In the genomic region with DNA sequence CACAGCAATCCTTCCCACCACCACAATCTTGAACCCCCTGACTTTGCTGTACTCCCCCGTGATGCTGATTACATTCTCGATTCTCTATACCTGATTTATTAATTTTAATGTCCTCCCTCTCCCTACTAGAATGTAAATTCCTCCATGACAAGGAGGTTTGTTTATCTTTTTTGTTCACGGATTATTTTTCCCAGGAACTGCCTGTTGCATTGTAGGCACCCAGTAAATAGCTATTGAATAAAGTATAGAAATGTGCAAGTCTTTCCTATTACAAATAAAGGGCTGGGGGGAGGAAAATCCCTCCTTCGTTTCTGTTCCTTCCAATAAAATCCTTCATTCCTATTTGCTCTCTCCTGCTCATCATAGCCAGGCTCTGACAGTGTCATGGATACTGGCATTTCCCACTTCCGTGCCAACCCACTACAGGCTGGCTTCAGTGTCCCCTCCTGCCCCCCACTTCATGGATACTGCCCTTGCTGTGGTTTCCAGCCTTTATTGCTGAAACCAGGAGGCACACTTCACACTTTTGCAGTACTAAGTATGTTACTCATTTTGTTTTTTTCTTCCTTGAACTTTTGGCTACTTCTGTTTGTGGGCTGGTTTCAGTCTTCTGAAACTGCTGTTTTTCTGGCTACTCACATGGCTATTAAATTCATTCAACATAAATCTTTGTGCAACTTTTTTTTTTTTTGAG, we compare ENCODE assay signal across 9 cellular contexts. TPM values are rescaled to one million over a fixed set of nuclear protein-coding genes. Genes with fewer than 3 reads are reported as not detected.
DNase-seq lines count a peak whose midpoint lies in the region; ATAC-seq and TF ChIP-seq lines count a peak whose summit lies in the region.
"Had no signal": no experiment of that assay in that cellular context is flagged by ENCODE, and none has a peak within 500 bp of the region (broad histone marks: within the 10 kb centered on the region; RNA-seq: fewer than 3 reads in every experiment).

No MANE protein-coding gene starts in this region.

- no peaks in the 10 kb centered on the region for H3K36me3 Mint-ChIP-seq in natural killer cell treated with Interleukin-12 subunit alpha and Interleukin-12 subunit beta and Interleukin-15 and Interleukin-18, amount 100 ng/mL, for 72 hours
- H3K36me3 Mint-ChIP-seq in natural killer cell: no peaks in the 10 kb centered on the region
- H3K36me3 Mint-ChIP-seq: CD8-positive, alpha-beta memory T cell had no signal

- intact Hi-C loops in natural killer cell (cut with micrococcal nuclease): no loop called here

- peaks cover 26 to 36% of the 10 kb centered on the region in 2 donors for H3K4me1 Mint-ChIP-seq in natural killer cell treated with Interleukin-12 subunit alpha and Interleukin-12 subunit beta and Interleukin-15 and Interleukin-18, amount 100 ng/mL, for 72 hours (ENCODE audit: low read depth in 2 of 2)
- H3K4me1 Mint-ChIP-seq in natural killer cell: peaks cover 30 to 33% of the 10 kb centered on the region in 2 donors

- H3K27me3 Mint-ChIP-seq in natural killer cell treated with Interleukin-12 subunit alpha and Interleukin-12 subunit beta and Interleukin-15 and Interleukin-18, amount 100 ng/mL, for 72 hours: no peaks in the 10 kb centered on the region
- H3K27me3 Mint-ChIP-seq in natural killer cell (ENCODE audit: low read depth in 2 of 2): no peaks in the 10 kb centered on the region
- H3K27me3 Mint-ChIP-seq: CD8-positive, alpha-beta memory T cell had no signal

- peak overlapping the region; percentile 72 for H3K4me3 Mint-ChIP-seq in natural killer cell treated with Interleukin-12 subunit alpha and Interleukin-12 subunit beta and Interleukin-15 and Interleukin-18, amount 100 ng/mL, for 72 hours
- no peak overlapping the region for H3K4me3 Mint-ChIP-seq in natural killer cell

- peak overlapping the region; percentile 15 to 33 for H3K27ac Mint-ChIP-seq in natural killer cell treated with Interleukin-12 subunit alpha and Interleukin-12 subunit beta and Interleukin-15 and Interleukin-18, amount 100 ng/mL, for 72 hours
- peak overlapping the region in 1 of 2 donors; percentile 17 for H3K27ac Mint-ChIP-seq in natural killer cell

- DNase-seq in natural killer cell treated with Interleukin-12 subunit alpha and Interleukin-12 subunit beta and Interleukin-15 and Interleukin-18, amount 100 ng/mL, for 72 hours (ENCODE audit: low spot score): no peak
- no peak for DNase-seq in natural killer cell
- peak; percentile 59 for DNase-seq in dermis blood vessel endothelial cell
- peak; percentile 44 for DNase-seq in myocyte (ENCODE audit: low read depth)
- DNase-seq in germinal center (ENCODE audit: low spot score): no peak
- no peak for DNase-seq in NCI-H748 treated with DMSO at 0.1 percent for 48 hours (lab: John Stamatoyannopoulos, UW)
- no peak for DNase-seq in NCI-H2029 treated with DMSO at 0.1 percent for 48 hours (lab: John Stamatoyannopoulos, UW)
- DNase-seq: CD8-positive, alpha-beta memory T cell had no signal

- no peak for TF ChIP-seq CTCF in natural killer cell (IDR thresholded peaks at IDR 0.05)

- no peaks in the 10 kb centered on the region for H3K9me3 Mint-ChIP-seq in natural killer cell treated with Interleukin-12 subunit alpha and Interleukin-12 subunit beta and Interleukin-15 and Interleukin-18, amount 100 ng/mL, for 72 hours
- no peaks in the 10 kb centered on the region for H3K9me3 Mint-ChIP-seq in natural killer cell
- H3K9me3 Mint-ChIP-seq: CD8-positive, alpha-beta memory T cell had no signal

- ATAC-seq in natural killer cell treated with Interleukin-12 subunit alpha and Interleukin-12 subunit beta and Interleukin-15 and Interleukin-18, amount 100 ng/mL, for 72 hours: peak in 1 of 2 donors; percentile 79
- ATAC-seq in natural killer cell: no peak
- no peak for ATAC-seq in GM19324 (IDR thresholded peaks at IDR 0.05; ENCODE audit: low FRiP score, unreplicated experiment)

RNA-seq across cellular contexts. Expression of gene KIF1B, which starts 7.5 kb away (rescaled TPM):
- total RNA-seq in natural killer cell treated with Interleukin-12 subunit alpha and Interleukin-12 subunit beta and Interleukin-15 and Interleukin-18, amount 100 ng/mL, for 72 hours: 10 to 100 TPM in 1 of 2 donors, 1 to 10 TPM in 1; 9.9 to 32.2 TPM
- total RNA-seq in natural killer cell (10 to 100 TPM; 15.2 to 22.0 (median 16.3) TPM), dermis blood vessel endothelial cell (39.5 and 71.1 TPM in 2 replicates), myocyte (135 and 155 TPM in 2 replicates)
- 40.2 TPM for polyA plus RNA-seq in myocyte (2012)

Comparison
In these comparisons a context has a peak if more than half of its experiments do, and no peak if none do; other contexts are left out.
1. DNase-seq: peak in dermis blood vessel endothelial cell (single experiment) and myocyte (single experiment); none in natural killer cell treated with Interleukin-12 subunit alpha and Interleukin-12 subunit beta and Interleukin-15 and Interleukin-18, amount 100 ng/mL, for 72 hours (single experiment), natural killer cell (single experiment), germinal center (single experiment), NCI-H748 treated with DMSO at 0.1 percent for 48 hours (single experiment) and NCI-H2029 treated with DMSO at 0.1 percent for 48 hours (single experiment).